8 cellular contexts compared by ENCODE assay signal in genomic region chr14:75283162-75283883, GRCh38. TPM values are rescaled to one million over a fixed set of nuclear protein-coding genes. Genes with fewer than 3 reads are reported as not detected.
A peak's percentile ranks its signal among the peaks of the same experiment; 100 is the strongest.
DNase-seq lines count a peak whose midpoint lies in the region; ATAC-seq and TF ChIP-seq lines count a peak whose summit lies in the region.

No MANE protein-coding gene starts in this region.

- peak in 4 of 5 donors; percentile 55 to 67 (median 61) for DNase-seq in CD8-positive, alpha-beta memory T cell
- DNase-seq in NOMO-1 treated with dmso at 0.1 percent for 144 hours (lab: John Stamatoyannopoulos, UW; ENCODE audit: unreplicated experiment) (peak; percentile 86), dermis microvascular lymphatic vessel endothelial cell (ENCODE audit: low read depth in 2 of 2) (peak; percentile 30 to 83), prostate gland (ENCODE audit: low spot score) (no peak), NCI-H2107 (lab: John Stamatoyannopoulos, UW) (no peak)

- H3K9me3 Mint-ChIP-seq in CD8-positive, alpha-beta memory T cell, result peaks cover 0 to 4% (median 2%) of the 10 kb centered on the region in 5 donors

- H3K4me3 Mint-ChIP-seq in CD8-positive, alpha-beta memory T cell, result peak overlapping the region in 2 of 7 donors; percentile 31 to 76

- peaks cover 17 to 40% (median 28%) of the 10 kb centered on the region in 3 donors for H3K4me1 Mint-ChIP-seq in CD8-positive, alpha-beta memory T cell

- peak overlapping the region in 6 of 8 donors; percentile 2 to 94 (median 54) for H3K27ac Mint-ChIP-seq in CD8-positive, alpha-beta memory T cell

- H3K9me3 ChIP-seq in CD8-positive, alpha-beta memory T cell (ENCODE audit: low read length), result no peaks in the 10 kb centered on the region
- no peaks in the 10 kb centered on the region for H3K9me3 ChIP-seq in muscle layer of duodenum (ENCODE audit: control insufficient read depth in 1 of 2, low read length in 2 of 2)
- no peaks in the 10 kb centered on the region for H3K9me3 ChIP-seq in prostate gland

- peaks cover 5 to 38% (median 16%) of the 10 kb centered on the region in 3 donors for H3K36me3 Mint-ChIP-seq in CD8-positive, alpha-beta memory T cell

- no peaks in the 10 kb centered on the region for H3K36me3 ChIP-seq in CD8-positive, alpha-beta memory T cell (ENCODE audit: insufficient read depth, low read length)
- H3K36me3 ChIP-seq in muscle layer of duodenum (ENCODE audit: control insufficient read depth in 1 of 2, insufficient read depth in 2 of 2, low read length in 2 of 2) (peaks cover 20 to 21% of the 10 kb centered on the region in 2 donors), prostate gland (no peaks in the 10 kb centered on the region)

- intact Hi-C loops in prostate gland (cut with DNase I), result no loop called here

- no peak for TF ChIP-seq CTCF in prostate gland (IDR thresholded peaks at IDR 0.05)

- no peak for TF ChIP-seq POLR2A in prostate gland (IDR thresholded peaks at IDR 0.05)

- H3K4me3 ChIP-seq in CD8-positive, alpha-beta memory T cell (ENCODE audit: low read length), result no peak overlapping the region
- H3K4me3 ChIP-seq in muscle layer of duodenum (ENCODE audit: low read depth in 1 of 2, low read length in 2 of 2), result no peak overlapping the region
- H3K4me3 ChIP-seq in prostate gland, result no peak overlapping the region

- H3K27me3 ChIP-seq in CD8-positive, alpha-beta memory T cell (ENCODE audit: insufficient read depth, low read length, poor library complexity, severe bottlenecking), result peaks cover 9% of the 10 kb centered on the region
- H3K27me3 ChIP-seq in muscle layer of duodenum (ENCODE audit: low read depth, low read length) (no peaks in the 10 kb centered on the region), prostate gland (replicated peaks; ENCODE audit: insufficient read depth) (no peaks in the 10 kb centered on the region)

- H3K4me1 ChIP-seq in CD8-positive, alpha-beta memory T cell (ENCODE audit: insufficient read depth, low read length), result peaks cover 18% of the 10 kb centered on the region
- H3K4me1 ChIP-seq in muscle layer of duodenum (ENCODE audit: control insufficient read depth in 1 of 2, insufficient read depth in 2 of 2, low read length in 2 of 2) (peaks cover 0 to 6% of the 10 kb centered on the region in 2 donors), prostate gland (replicated peaks) (peaks cover 4% of the 10 kb centered on the region)

- ATAC-seq in GM21825 (IDR thresholded peaks at IDR 0.05; ENCODE audit: unreplicated experiment) (no peak), GM21526 (IDR thresholded peaks at IDR 0.05; ENCODE audit: low FRiP score, unreplicated experiment) (no peak)

- POLR2A ChIA-PET in CD8-positive, alpha-beta memory T cell (lab: Charles Lee), result interaction anchor here (1.0 to 1.6 kb wide), 2 partner anchors 9 to 11 kb away, joined by 3 to 4 read pairs; no protein-coding TSS in a partner anchor

- 62% methylated on average over 13 of the region's 13 CpGs for WGBS in prostate gland

- H3K27me3 Mint-ChIP-seq in CD8-positive, alpha-beta memory T cell, result peaks cover 35 to 54% of the 10 kb centered on the region in 2 donors

- CTCF ChIA-PET in CD8-positive, alpha-beta memory T cell (lab: Charles Lee), result interaction anchor here (0.5 to 2.5 kb wide), 9 partner anchors 9 to 73 kb away, joined by 3 to 8 read pairs (median 3); no protein-coding TSS in a partner anchor

- H3K27ac ChIP-seq in CD8-positive, alpha-beta memory T cell (ENCODE audit: low read depth, low read length), result no peak overlapping the region
- peak overlapping the region; percentile 67 for H3K27ac ChIP-seq in muscle layer of duodenum (ENCODE audit: low read length)
- H3K27ac ChIP-seq in prostate gland, result peak overlapping the region in 1 of 2 donors; percentile 10

RNA-seq across cellular contexts. Expression of gene FOS, which starts 4.7 kb away (rescaled TPM):
- 10 to 100 TPM; 15.2 to 16.8 TPM for total RNA-seq in CD8-positive, alpha-beta memory T cell
- 768 TPM for polyA plus RNA-seq in CD8-positive, alpha-beta memory T cell
- total RNA-seq in dermis microvascular lymphatic vessel endothelial cell, result 25.5 and 67.3 TPM in 2 replicates
- total RNA-seq in prostate gland, result 100 to 1,000 TPM in 1 of 2 donors, 10 to 100 TPM in 1; 73.9 to 127 TPM

Comparison
In these comparisons a context has a peak if more than half of its experiments do, and no peak if none do; other contexts are left out.
1. DNase-seq: peak in CD8-positive, alpha-beta memory T cell (4 of 5), NOMO-1 treated with dmso at 0.1 percent for 144 hours (single experiment) and dermis microvascular lymphatic vessel endothelial cell (2 of 2); none in prostate gland (single experiment) and NCI-H2107 (single experiment).